ENCODE assay signal across 8 cellular contexts in the genomic region with DNA sequence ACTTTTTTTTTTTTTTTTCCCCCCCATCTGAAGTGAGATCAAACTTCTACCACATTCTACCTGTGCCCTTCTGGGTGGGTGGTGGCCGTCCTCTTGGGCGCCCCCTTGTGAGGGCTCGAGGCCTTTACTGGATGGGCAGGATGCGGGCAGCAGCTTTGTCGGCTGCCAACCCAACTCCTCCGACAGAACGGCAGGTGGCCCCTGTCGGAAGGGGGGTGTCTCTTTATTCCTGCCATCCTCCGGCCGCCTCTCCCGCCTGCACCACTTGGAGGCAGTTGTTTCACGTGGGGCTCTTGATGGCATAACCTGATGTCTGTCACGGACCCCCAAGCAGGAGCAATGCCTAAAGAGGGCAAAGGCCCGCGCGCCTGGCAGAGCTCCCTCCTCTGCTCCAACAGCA. TPM values are rescaled to one million over a fixed set of nuclear protein-coding genes. Genes with fewer than 3 reads are reported as not detected.
A peak's percentile ranks its signal among the peaks of the same experiment; 100 is the strongest.
DNase-seq lines count a peak whose midpoint lies in the region; ATAC-seq and TF ChIP-seq lines count a peak whose summit lies in the region.

No MANE protein-coding gene starts in this region.

- H3K4me1 Mint-ChIP-seq in T-helper 17 cell = peaks cover 33% of the 10 kb centered on the region

- DNase-seq in ACHN (peak; percentile 52), GM23248 (peak; percentile 15), T-helper 17 cell (peak; percentile 38 to 60 (median 45)), astrocyte of the cerebellum (ENCODE audit: low read depth) (no peak), midbrain (lab: John Stamatoyannopoulos, UW) (peak; percentile 6)

- no peak overlapping the region for H3K9ac ChIP-seq in GM23248

- H3K27me3 Mint-ChIP-seq in T-helper 17 cell = no peaks in the 10 kb centered on the region

- peaks cover 2% of the 10 kb centered on the region; the same call in 1 of the 2 replicates for H3K36me3 ChIP-seq in GM23248 (ENCODE audit: low read depth)

- H3F3A ChIP-seq in GM23248 (ENCODE audit: insufficient read depth) = no peaks in the 10 kb centered on the region

- no peaks in the 10 kb centered on the region for H3K79me2 ChIP-seq in GM23248 (ENCODE audit: insufficient read depth)

- no peaks in the 10 kb centered on the region for H4K20me1 ChIP-seq in GM23248 (ENCODE audit: insufficient read depth)

- no peaks in the 10 kb centered on the region for H3K9me3 ChIP-seq in GM23248 (ENCODE audit: low read depth)
- H3K9me3 ChIP-seq in T-helper 17 cell (ENCODE audit: control insufficient read depth, low read length, poor library complexity, severe bottlenecking) = no peaks in the 10 kb centered on the region

- H3K4me3 ChIP-seq in GM23248 (no peak overlapping the region), astrocyte of the cerebellum (ENCODE audit: low read depth, low read length) (no peak overlapping the region)

- no peaks in the 10 kb centered on the region for H3K4me1 ChIP-seq in GM23248 (ENCODE audit: insufficient read depth)

- H2AFZ ChIP-seq in GM23248 = no peak overlapping the region

- H3K27me3 ChIP-seq in GM23248 (replicated peaks; ENCODE audit: insufficient read depth) = no peaks in the 10 kb centered on the region

- H3K27ac ChIP-seq in GM23248 = no peak overlapping the region

- no peak overlapping the region for H3K4me2 ChIP-seq in GM23248 (ENCODE audit: unreplicated experiment)

- ATAC-seq in T-helper 17 cell (peak; percentile 46), GM18511 (IDR thresholded peaks at IDR 0.05; ENCODE audit: unreplicated experiment) (no peak), HG03025 (IDR thresholded peaks at IDR 0.05; ENCODE audit: low FRiP score, unreplicated experiment) (no peak), HG03175 (IDR thresholded peaks at IDR 0.05; ENCODE audit: unreplicated experiment) (no peak)

- no peaks in the 10 kb centered on the region for H3K9me2 ChIP-seq in GM23248 (ENCODE audit: insufficient read depth)

- peak overlapping the region; percentile 87 for H3K27ac Mint-ChIP-seq in T-helper 17 cell

- peak; percentile 74 for TF ChIP-seq CTCF in astrocyte of the cerebellum (IDR thresholded peaks at IDR 0.05; ENCODE audit: low read depth, low read length, missing control alignments)

- 86 to 88% methylated on average over 16 of the region's 16 CpGs for WGBS in GM23248 (ENCODE audit: low coverage in 1 of 2, low lambda C conversion rate in 2 of 2, missing lambda C conversion rate in 2 of 2), 2 experiments

- no peak overlapping the region for H3K4me3 Mint-ChIP-seq in T-helper 17 cell

- in situ Hi-C loops in ACHN (cut with HindIII; ENCODE audit: low pct_ligation_motif_present, low pct_unique_long_range_greater_than_20kb, low sequenced_read_pairs) = no loop called here
- in situ Hi-C loops in GM23248 (cut with MboI) = loop anchor here (25.0 kb wide), 1 partner anchor 443 kb away; no protein-coding TSS in a partner anchor
- in situ Hi-C loops in astrocyte of the cerebellum (cut with HindIII; ENCODE audit: low sequenced_read_pairs) = no loop called here

- no peaks in the 10 kb centered on the region for H3K36me3 Mint-ChIP-seq in T-helper 17 cell (ENCODE audit: low read depth)

RNA-seq across cellular contexts. Expression of a gene that starts 31.0 kb away (rescaled TPM):
- 3.4 and 4.4 TPM in 2 replicates for total RNA-seq in GM23248 (2014; rRNA removed; shearing (Covaris generic))
- 5.9 TPM in 2 replicates for polyA plus RNA-seq in GM23248 (2016; fragmentation: Nextera tagmentation; extraction: Ambion mirVana)
- under 1 TPM; 0.32 to 0.76 TPM for total RNA-seq in T-helper 17 cell
